In genomic region chr17:76502326-76503211, GRCh38 we compare ENCODE assay signal across 14 cellular contexts. TPM values are rescaled to one million over a fixed set of nuclear protein-coding genes. Genes with fewer than 3 reads are reported as not detected.
DNase-seq lines count a peak whose midpoint lies in the region; ATAC-seq, FAIRE-seq and TF ChIP-seq lines count a peak whose summit lies in the region.
"Had no signal": no experiment of that assay in that cellular context is flagged by ENCODE, and none has a peak within 500 bp of the region (broad histone marks: within the 10 kb centered on the region; RNA-seq: fewer than 3 reads in every experiment).

No MANE protein-coding gene starts in this region.

- H3K79me2 ChIP-seq in KMS-11 (ENCODE audit: insufficient read depth, low read depth) (peaks cover 31% of the 10 kb centered on the region; the same call in 1 of the 2 replicates), neural progenitor cell (ENCODE audit: low read depth) (no peaks in the 10 kb centered on the region)

- H3K4me1 ChIP-seq in KMS-11 (ENCODE audit: low read depth, poor library complexity, severe bottlenecking) (peaks cover 55% of the 10 kb centered on the region), neural progenitor cell (peaks cover 27% of the 10 kb centered on the region)

- H3K4me2 ChIP-seq in KMS-11 (peak overlapping the region; percentile 47), neural progenitor cell (no peak overlapping the region)

- no peaks in the 10 kb centered on the region for H3K36me3 Mint-ChIP-seq in CD4-positive, alpha-beta T cell (ENCODE audit: low read depth)
- H3K36me3 Mint-ChIP-seq in activated T-helper 1 cell treated with anti-CD3 and anti-CD28 coated beads, Interleukin-12 subunit alpha, Interleukin-12 subunit beta, Interleukin-2, Interleukin-4 antibody, amounts not matched to agents 30 ng/mL and 10 ng/mL and 1 ng/mL, durations not matched to agents 14 hours and 24 hours and 36 hours (ENCODE audit: low read depth): peaks cover 7% of the 10 kb centered on the region
- no peaks in the 10 kb centered on the region for H3K36me3 Mint-ChIP-seq in neural progenitor cell

- H3K4me3 ChIP-seq in KMS-11 (IDR thresholded peaks at IDR 0.05; ENCODE audit: insufficient read depth, low read depth, low read length): no peak overlapping the region
- no peak overlapping the region for H3K4me3 ChIP-seq in neural progenitor cell

- POLR2A ChIA-PET in CD4-positive, alpha-beta T cell (lab: Charles Lee): interaction anchor here (0.7 to 2.1 kb wide), 7 partner anchors 7 to 92 kb away, joined by 3 to 12 read pairs (median 3); partner anchors contain the start of gene AANAT

- peaks cover 38% of the 10 kb centered on the region for H3K4me1 Mint-ChIP-seq in CD4-positive, alpha-beta T cell (ENCODE audit: low read depth)
- H3K4me1 Mint-ChIP-seq in activated T-helper 1 cell treated with anti-CD3 and anti-CD28 coated beads, Interleukin-12 subunit alpha, Interleukin-12 subunit beta, Interleukin-2, Interleukin-4 antibody, amounts not matched to agents 30 ng/mL and 10 ng/mL and 1 ng/mL, durations not matched to agents 14 hours and 24 hours and 36 hours (ENCODE audit: low read depth): peaks cover 57% of the 10 kb centered on the region
- peaks cover 26% of the 10 kb centered on the region for H3K4me1 Mint-ChIP-seq in neural progenitor cell

- H3K9ac ChIP-seq in KMS-11: no peak overlapping the region
- H3K9ac ChIP-seq in neural progenitor cell: no peak overlapping the region

- peaks cover 5% of the 10 kb centered on the region for H3F3A ChIP-seq in neural progenitor cell (ENCODE audit: low read depth)

- ATAC-seq in CD4-positive, alpha-beta T cell (ENCODE audit: poor library complexity): no peak
- ATAC-seq in HG02642 (IDR thresholded peaks at IDR 0.05; ENCODE audit: poor library complexity, unreplicated experiment): no peak

- TF ChIP-seq POLR2A in GM12892 (IDR thresholded peaks at IDR 0.05; ENCODE audit: low read depth, low read length): no peak

- peak overlapping the region; percentile 42 for H3K4me3 Mint-ChIP-seq in CD4-positive, alpha-beta T cell
- H3K4me3 Mint-ChIP-seq in activated T-helper 1 cell treated with anti-CD3 and anti-CD28 coated beads, Interleukin-12 subunit alpha, Interleukin-12 subunit beta, Interleukin-2, Interleukin-4 antibody, amounts not matched to agents 30 ng/mL and 10 ng/mL and 1 ng/mL, durations not matched to agents 14 hours and 24 hours and 36 hours: no peak overlapping the region
- peak overlapping the region; percentile 84 for H3K4me3 Mint-ChIP-seq in neural progenitor cell

- no peak for FAIRE-seq in GM12892 (lab: Jason Lieb, UNC)
- FAIRE-seq: keratinocyte had no signal

- no peaks in the 10 kb centered on the region for H3K9me3 ChIP-seq in CD4-positive, alpha-beta T cell (ENCODE audit: control insufficient read depth, low read length)
- no peaks in the 10 kb centered on the region for H3K9me3 ChIP-seq in neural progenitor cell (ENCODE audit: low read depth)

- TF ChIP-seq CTCF in CD4-positive, alpha-beta T cell (IDR thresholded peaks at IDR 0.05): no peak
- TF ChIP-seq CTCF in KMS-11 (conservative IDR thresholded peaks at IDR 0.05; ENCODE audit: low read depth, low read length): no peak
- TF ChIP-seq CTCF in neural progenitor cell (IDR thresholded peaks at IDR 0.05): no peak

- no peak overlapping the region for H3K27ac ChIP-seq in CD4-positive, alpha-beta T cell (ENCODE audit: low read depth, low read length)
- no peak overlapping the region for H3K27ac ChIP-seq in KMS-11
- H3K27ac ChIP-seq in neural progenitor cell: no peak overlapping the region

- no peaks in the 10 kb centered on the region for H3K27me3 Mint-ChIP-seq in CD4-positive, alpha-beta T cell
- H3K27me3 Mint-ChIP-seq in activated T-helper 1 cell treated with anti-CD3 and anti-CD28 coated beads, Interleukin-12 subunit alpha, Interleukin-12 subunit beta, Interleukin-2, Interleukin-4 antibody, amounts not matched to agents 30 ng/mL and 10 ng/mL and 1 ng/mL, durations not matched to agents 14 hours and 24 hours and 36 hours (ENCODE audit: insufficient read depth): no peaks in the 10 kb centered on the region
- H3K27me3 Mint-ChIP-seq in neural progenitor cell (ENCODE audit: insufficient read depth, low read depth): peaks cover 21% of the 10 kb centered on the region

- intact Hi-C loops in CD4-positive, alpha-beta T cell (cut with DNase I, micrococcal nuclease): loop anchor here (5.0 to 10.0 kb wide), 2 partner anchors 198 to 400 kb away; partner anchors contain the start of genes EXOC7 (in 1 of the 2) and QRICH2 (in 1 of the 2)
- intact Hi-C loops in activated T-helper 1 cell treated with anti-CD3 and anti-CD28 coated beads, Interleukin-12 subunit alpha, Interleukin-12 subunit beta, Interleukin-2, Interleukin-4 antibody, amounts not matched to agents 30 ng/mL and 10 ng/mL and 1 ng/mL, durations not matched to agents 14 hours and 24 hours and 36 hours (cut with micrococcal nuclease): loop anchor here (10.0 kb wide), 2 partner anchors 148 to 238 kb away; partner anchors contain the start of genes PRPSAP1 and UBALD2

- H3K9me3 Mint-ChIP-seq in CD4-positive, alpha-beta T cell: no peaks in the 10 kb centered on the region
- no peaks in the 10 kb centered on the region for H3K9me3 Mint-ChIP-seq in activated T-helper 1 cell treated with anti-CD3 and anti-CD28 coated beads, Interleukin-12 subunit alpha, Interleukin-12 subunit beta, Interleukin-2, Interleukin-4 antibody, amounts not matched to agents 30 ng/mL and 10 ng/mL and 1 ng/mL, durations not matched to agents 14 hours and 24 hours and 36 hours
- no peaks in the 10 kb centered on the region for H3K9me3 Mint-ChIP-seq in neural progenitor cell

- DNase-seq in CD4-positive, alpha-beta T cell: no peak
- no peak for DNase-seq in activated T-helper 1 cell treated with anti-CD3 and anti-CD28 coated beads, Interleukin-12 subunit alpha, Interleukin-12 subunit beta, Interleukin-2, Interleukin-4 antibody, amounts not matched to agents 30 ng/mL and 10 ng/mL and 1 ng/mL, durations not matched to agents 14 hours and 24 hours and 36 hours (ENCODE audit: low spot score)
- DNase-seq in neural progenitor cell (ENCODE audit: low spot score) (no peak), GM12892 (ENCODE audit: insufficient read length) (no peak), epidermal melanocyte (ENCODE audit: insufficient read length, low spot score) (no peak), HCEC 1CT (no peak)
- DNase-seq: erythroblast; SHP77; stimulated activated CD4-positive, alpha-beta T cell treated with anti-CD3 and anti-CD28 coated beads, Interleukin-2, amount 100 ng/mL, for 48 hours had no signal

- H4K20me1 ChIP-seq in KMS-11 (ENCODE audit: insufficient read depth) (no peaks in the 10 kb centered on the region), neural progenitor cell (ENCODE audit: low read depth) (peaks cover 10% of the 10 kb centered on the region)

- CTCF ChIA-PET in CD4-positive, alpha-beta T cell (lab: Charles Lee): no interaction called here

- H2AFZ ChIP-seq in KMS-11 (ENCODE audit: low read depth): peak overlapping the region; percentile 68; the same call in 1 of the 2 replicates
- no peak overlapping the region for H2AFZ ChIP-seq in neural progenitor cell (replicated peaks)

- H3K27me3 ChIP-seq in CD4-positive, alpha-beta T cell (ENCODE audit: control insufficient read depth, insufficient read depth, low read length): no peaks in the 10 kb centered on the region
- no peaks in the 10 kb centered on the region; the same call in 1 of the 2 replicates for H3K27me3 ChIP-seq in KMS-11 (ENCODE audit: insufficient read depth, low read depth)
- H3K27me3 ChIP-seq in neural progenitor cell: peaks cover 25% of the 10 kb centered on the region

- H3K36me3 ChIP-seq in KMS-11 (ENCODE audit: insufficient read depth) (no peaks in the 10 kb centered on the region), neural progenitor cell (no peaks in the 10 kb centered on the region)

- peak overlapping the region; percentile 94 for H3K27ac Mint-ChIP-seq in CD4-positive, alpha-beta T cell
- H3K27ac Mint-ChIP-seq in activated T-helper 1 cell treated with anti-CD3 and anti-CD28 coated beads, Interleukin-12 subunit alpha, Interleukin-12 subunit beta, Interleukin-2, Interleukin-4 antibody, amounts not matched to agents 30 ng/mL and 10 ng/mL and 1 ng/mL, durations not matched to agents 14 hours and 24 hours and 36 hours: peak overlapping the region; percentile 29
- H3K27ac Mint-ChIP-seq in neural progenitor cell: no peak overlapping the region

RNA-seq across cellular contexts. Expression of gene RHBDF2, which starts 1.3 kb away (rescaled TPM):
- total RNA-seq in CD4-positive, alpha-beta T cell: 10 to 100 TPM; 22.6 to 24.9 TPM
- 53.2 and 53.7 TPM in 2 replicates for total RNA-seq in activated T-helper 1 cell treated with anti-CD3 and anti-CD28 coated beads, Interleukin-12 subunit alpha, Interleukin-12 subunit beta, Interleukin-2, Interleukin-4 antibody, amounts not matched to agents 30 ng/mL and 10 ng/mL and 1 ng/mL, durations not matched to agents 14 hours and 24 hours and 36 hours
- 0.79 and 5.0 TPM in 2 replicates for total RNA-seq in neural progenitor cell (ENCODE audit: low replicate concordance)
- 16.3 TPM for polyA plus RNA-seq in GM12892 (2012; ENCODE audit: missing spikeins)

RNA-seq across cellular contexts. Expression of gene CYGB, which starts 34.9 kb away (rescaled TPM):
- not detected for total RNA-seq in CD4-positive, alpha-beta T cell
- total RNA-seq in activated T-helper 1 cell treated with anti-CD3 and anti-CD28 coated beads, Interleukin-12 subunit alpha, Interleukin-12 subunit beta, Interleukin-2, Interleukin-4 antibody, amounts not matched to agents 30 ng/mL and 10 ng/mL and 1 ng/mL, durations not matched to agents 14 hours and 24 hours and 36 hours: not detected in 2 replicates
- total RNA-seq in neural progenitor cell (ENCODE audit: low replicate concordance): 1.1 TPM in 1 of 2 replicates, not detected in the other
- not detected for polyA plus RNA-seq in GM12892 (2012; ENCODE audit: missing spikeins)

RNA-seq across cellular contexts. Expression of gene AANAT, which starts 35.2 kb away (rescaled TPM):
- under 1 TPM in 1 of 2 experiments, not detected in 1; 0.14 TPM for total RNA-seq in CD4-positive, alpha-beta T cell
- not detected in 2 replicates for total RNA-seq in activated T-helper 1 cell treated with anti-CD3 and anti-CD28 coated beads, Interleukin-12 subunit alpha, Interleukin-12 subunit beta, Interleukin-2, Interleukin-4 antibody, amounts not matched to agents 30 ng/mL and 10 ng/mL and 1 ng/mL, durations not matched to agents 14 hours and 24 hours and 36 hours
- total RNA-seq in neural progenitor cell (ENCODE audit: low replicate concordance): not detected in 2 replicates
- polyA plus RNA-seq in GM12892 (2012; ENCODE audit: missing spikeins): 0.34 TPM
- total RNA-seq: omental fat pad, subcutaneous adipose tissue had no signal
- polyA plus RNA-seq: keratinocyte had no signal

RNA-seq across cellular contexts. Expression of gene PRCD, which starts 37.3 kb away (rescaled TPM):
- total RNA-seq in CD4-positive, alpha-beta T cell: not detected
- not detected in 2 replicates for total RNA-seq in activated T-helper 1 cell treated with anti-CD3 and anti-CD28 coated beads, Interleukin-12 subunit alpha, Interleukin-12 subunit beta, Interleukin-2, Interleukin-4 antibody, amounts not matched to agents 30 ng/mL and 10 ng/mL and 1 ng/mL, durations not matched to agents 14 hours and 24 hours and 36 hours
- 0.09 TPM in 1 of 2 replicates, not detected in the other for total RNA-seq in neural progenitor cell (ENCODE audit: low replicate concordance)
- not detected for polyA plus RNA-seq in GM12892 (2012; ENCODE audit: missing spikeins)

RNA-seq across cellular contexts. Expression of gene UBE2O, which starts 49.6 kb away (rescaled TPM):
- 10 to 100 TPM; 22.7 to 25.1 TPM for total RNA-seq in CD4-positive, alpha-beta T cell
- 44.9 and 45.1 TPM in 2 replicates for total RNA-seq in activated T-helper 1 cell treated with anti-CD3 and anti-CD28 coated beads, Interleukin-12 subunit alpha, Interleukin-12 subunit beta, Interleukin-2, Interleukin-4 antibody, amounts not matched to agents 30 ng/mL and 10 ng/mL and 1 ng/mL, durations not matched to agents 14 hours and 24 hours and 36 hours
- 20.6 and 46.6 TPM in 2 replicates for total RNA-seq in neural progenitor cell (ENCODE audit: low replicate concordance)
- 13.2 TPM for polyA plus RNA-seq in GM12892 (2012; ENCODE audit: missing spikeins)
